ENCODE assay signal across 10 cellular contexts in genomic region chr15:84877701-84878100, GRCh38. TPM values are rescaled to one million over a fixed set of nuclear protein-coding genes. Genes with fewer than 3 reads are reported as not detected.
"Had no signal": no experiment of that assay in that cellular context is flagged by ENCODE, and none has a peak within 500 bp of the region (broad histone marks: within the 10 kb centered on the region; RNA-seq: fewer than 3 reads in every experiment).

No MANE protein-coding gene starts in this region.

RNA-seq across cellular contexts. Expression of gene SLC28A1, which starts 6.8 kb away (rescaled TPM):
- total RNA-seq: naive thymus-derived CD4-positive, alpha-beta T cell; natural killer cell; omental fat pad; osteocyte; progenitor cell of endocrine pancreas; sigmoid colon; subcutaneous adipose tissue; temporal lobe; thyroid gland; upper lobe of right lung had no signal
